In the genomic region with DNA sequence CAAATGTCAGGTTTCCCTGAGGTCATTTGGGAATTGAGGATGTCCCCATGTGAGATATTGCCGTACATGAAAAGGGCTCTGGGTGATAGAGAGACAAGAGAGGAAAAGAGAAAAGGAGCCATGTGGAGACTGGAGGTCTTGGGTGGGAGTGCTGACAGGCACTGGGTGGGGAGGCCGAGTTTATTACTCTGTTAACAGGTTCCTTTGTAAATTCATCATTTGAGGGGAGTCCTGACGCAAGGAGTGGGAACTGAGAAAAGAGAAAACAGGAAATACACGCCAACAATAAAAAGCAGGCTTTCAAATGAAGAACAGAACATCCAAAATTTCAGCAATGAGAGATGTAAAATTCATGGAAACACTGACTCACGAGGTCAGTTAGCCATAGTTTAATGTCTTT, we compare ENCODE assay signal across 16 cellular contexts.
DNase-seq lines count a peak whose midpoint lies in the region; ATAC-seq and TF ChIP-seq lines count a peak whose summit lies in the region.
"Had no signal": no experiment of that assay in that cellular context is flagged by ENCODE, and none has a peak within 500 bp of the region (broad histone marks: within the 10 kb centered on the region; RNA-seq: fewer than 3 reads in every experiment).

No MANE protein-coding gene starts in this region.

- peaks cover 6% of the 10 kb centered on the region; the same call in 1 of the 2 replicates for H3F3A ChIP-seq in Loucy (ENCODE audit: low read depth)

- H3K27me3 ChIP-seq in BLaER1 treated with 17β-estradiol and CSF1 and Interleukin-3, amounts not matched to agents 10 nM and 100 nM: no peaks in the 10 kb centered on the region
- H3K27me3 ChIP-seq in Loucy (ENCODE audit: insufficient read depth, low read length, poor library complexity, severe bottlenecking) (no peaks in the 10 kb centered on the region), suprapubic skin (no peaks in the 10 kb centered on the region)

- WGBS in suprapubic skin: 59% methylated on average over 5 of the region's 5 CpGs

- H3K36me3 ChIP-seq in BLaER1 treated with 17β-estradiol and CSF1 and Interleukin-3, amounts not matched to agents 10 nM and 100 nM: no peaks in the 10 kb centered on the region
- H3K36me3 ChIP-seq in Loucy (ENCODE audit: insufficient read depth, low read length) (no peaks in the 10 kb centered on the region), suprapubic skin (no peaks in the 10 kb centered on the region)

- H3K27me3 Mint-ChIP-seq in nephron (ENCODE audit: low read depth) (no peaks in the 10 kb centered on the region), glutamatergic neuron (ENCODE audit: unreplicated experiment) (peaks cover 2% of the 10 kb centered on the region)
- no peaks in the 10 kb centered on the region for H3K27me3 Mint-ChIP-seq in activated T-cell treated with anti-CD3 and anti-CD28 coated beads, Interleukin-2, amount 50 U/mL, for 4 hours (ENCODE audit: low read depth)
- H3K27me3 Mint-ChIP-seq: CD4-positive, alpha-beta T cell had no signal

- no peak for TF ChIP-seq CTCF in Loucy (conservative IDR thresholded peaks at IDR 0.05; ENCODE audit: low read length)
- no peak for TF ChIP-seq CTCF in choroid plexus epithelial cell (conservative IDR thresholded peaks at IDR 0.05; ENCODE audit: low read depth, low read length)
- TF ChIP-seq CTCF in nephron (IDR thresholded peaks at IDR 0.05; ENCODE audit: unreplicated experiment in 3 of 3): no peak
- no peak for TF ChIP-seq CTCF in suprapubic skin (IDR thresholded peaks at IDR 0.05)
- no peak for TF ChIP-seq CTCF in glutamatergic neuron (IDR thresholded peaks at IDR 0.05; ENCODE audit: partially characterized antibody, unreplicated experiment)

- no peak overlapping the region for H3K27ac ChIP-seq in BLaER1 treated with 17β-estradiol and CSF1 and Interleukin-3, amounts not matched to agents 10 nM and 100 nM
- H3K27ac ChIP-seq in suprapubic skin: no peak overlapping the region

- H2AFZ ChIP-seq in Loucy (ENCODE audit: low read length): no peak overlapping the region

- H3K9me3 ChIP-seq in BLaER1 treated with 17β-estradiol and CSF1 and Interleukin-3, amounts not matched to agents 10 nM and 100 nM (replicated peaks in 1 of 11): peaks cover 0 to 7% (median 5%) of the 10 kb centered on the region in 11 experiments; a peak in 5 of 22 replicates
- H3K9me3 ChIP-seq in Loucy (ENCODE audit: insufficient read depth, low read depth, low read length) (no peaks in the 10 kb centered on the region), suprapubic skin (no peaks in the 10 kb centered on the region)

- TF ChIP-seq POLR2A in suprapubic skin (IDR thresholded peaks at IDR 0.05): no peak

- TF ChIP-seq EP300 in suprapubic skin (IDR thresholded peaks at IDR 0.05): no peak

- no peaks in the 10 kb centered on the region for H4K20me1 ChIP-seq in BLaER1 treated with 17β-estradiol and CSF1 and Interleukin-3, amounts not matched to agents 10 nM and 100 nM
- H4K20me1 ChIP-seq in Loucy (ENCODE audit: insufficient read depth, low read length, poor library complexity, severe bottlenecking): no peaks in the 10 kb centered on the region

- DNase-seq in choroid plexus epithelial cell (ENCODE audit: low read depth) (peak; percentile 5), suprapubic skin (ENCODE audit: low spot score in 2 of 2) (no peak), glutamatergic neuron (no peak)
- no peak for DNase-seq in activated T-cell treated with anti-CD3 and anti-CD28 coated beads, Interleukin-2, amount 50 U/mL, for 4 hours
- DNase-seq: AML-193; CD4-positive, alpha-beta T cell; DMS79 treated with DMSO at 0.1 percent for 48 hours; GDM1; NCI-H1930; NCI-H2171; NCI-H774; SHP77 treated with DMSO at 0.1 percent for 48 hours had no signal

- H3K4me1 ChIP-seq in BLaER1 treated with 17β-estradiol and CSF1 and Interleukin-3, amounts not matched to agents 10 nM and 100 nM: peaks cover 17 to 26% (median 21%) of the 10 kb centered on the region in 10 experiments; a peak in 19 of 20 replicates
- H3K4me1 ChIP-seq in Loucy (ENCODE audit: insufficient read depth, low read length, poor library complexity, severe bottlenecking) (peaks cover 21% of the 10 kb centered on the region), suprapubic skin (no peaks in the 10 kb centered on the region)

- H3K4me1 Mint-ChIP-seq in nephron (peaks cover 30% of the 10 kb centered on the region), glutamatergic neuron (ENCODE audit: low read depth, unreplicated experiment) (no peaks in the 10 kb centered on the region)
- H3K4me1 Mint-ChIP-seq in activated T-cell treated with anti-CD3 and anti-CD28 coated beads, Interleukin-2, amount 50 U/mL, for 4 hours (ENCODE audit: low read depth): no peaks in the 10 kb centered on the region

- H3K9ac ChIP-seq in BLaER1 treated with 17β-estradiol and CSF1 and Interleukin-3, amounts not matched to agents 10 nM and 100 nM: no peak overlapping the region
- no peak overlapping the region for H3K9ac ChIP-seq in Loucy (ENCODE audit: low read depth, low read length, poor library complexity, severe bottlenecking)

- H3K4me2 ChIP-seq in BLaER1 treated with 17β-estradiol and CSF1 and Interleukin-3, amounts not matched to agents 10 nM and 100 nM: peak overlapping the region in 6 of 11 experiments; percentile 20 to 69 (median 58); a peak in 10 of 22 replicates
- H3K4me2 ChIP-seq in Loucy (ENCODE audit: low read depth, low read length, poor library complexity, severe bottlenecking): peak overlapping the region; percentile 72

- peak overlapping the region; percentile 1 to 81 (median 34) for H3K27ac Mint-ChIP-seq in nephron
- H3K27ac Mint-ChIP-seq in glutamatergic neuron (ENCODE audit: unreplicated experiment): no peak overlapping the region
- H3K27ac Mint-ChIP-seq: CD4-positive, alpha-beta T cell had no signal

- no peak overlapping the region for H3K4me3 ChIP-seq in BLaER1 treated with 17β-estradiol and CSF1 and Interleukin-3, amounts not matched to agents 10 nM and 100 nM
- H3K4me3 ChIP-seq in Loucy (ENCODE audit: low read length, poor library complexity, severe bottlenecking) (no peak overlapping the region), choroid plexus epithelial cell (ENCODE audit: low read depth, low read length) (no peak overlapping the region), suprapubic skin (no peak overlapping the region)
- H3K4me3 ChIP-seq: K562 had no signal

- H3K4me3 Mint-ChIP-seq in nephron (no peak overlapping the region), glutamatergic neuron (ENCODE audit: unreplicated experiment) (no peak overlapping the region)
- no peak overlapping the region for H3K4me3 Mint-ChIP-seq in activated T-cell treated with anti-CD3 and anti-CD28 coated beads, Interleukin-2, amount 50 U/mL, for 4 hours
- H3K4me3 Mint-ChIP-seq: CD4-positive, alpha-beta T cell had no signal

- no peaks in the 10 kb centered on the region for H3K36me3 Mint-ChIP-seq in nephron (ENCODE audit: low read depth)
- H3K36me3 Mint-ChIP-seq in activated T-cell treated with anti-CD3 and anti-CD28 coated beads, Interleukin-2, amount 50 U/mL, for 4 hours (ENCODE audit: insufficient read depth): no peaks in the 10 kb centered on the region
- H3K36me3 Mint-ChIP-seq in glutamatergic neuron (ENCODE audit: unreplicated experiment): no peaks in the 10 kb centered on the region

- ATAC-seq in activated T-cell treated with anti-CD3 and anti-CD28 coated beads, Interleukin-2, amount 50 U/mL, for 4 hours: no peak
- ATAC-seq: K562 had no signal

- H3K9me2 ChIP-seq in Loucy (replicated peaks; ENCODE audit: low read depth, low read length): no peaks in the 10 kb centered on the region

- H3K9me3 Mint-ChIP-seq in nephron: no peaks in the 10 kb centered on the region
- H3K9me3 Mint-ChIP-seq in activated T-cell treated with anti-CD3 and anti-CD28 coated beads, Interleukin-2, amount 50 U/mL, for 4 hours: no peaks in the 10 kb centered on the region
- H3K9me3 Mint-ChIP-seq in glutamatergic neuron (ENCODE audit: unreplicated experiment): no peaks in the 10 kb centered on the region
- H3K9me3 Mint-ChIP-seq: CD4-positive, alpha-beta T cell had no signal

- no peaks in the 10 kb centered on the region for H3K79me2 ChIP-seq in Loucy (ENCODE audit: insufficient read depth, low read length)
